In the genomic region with DNA sequence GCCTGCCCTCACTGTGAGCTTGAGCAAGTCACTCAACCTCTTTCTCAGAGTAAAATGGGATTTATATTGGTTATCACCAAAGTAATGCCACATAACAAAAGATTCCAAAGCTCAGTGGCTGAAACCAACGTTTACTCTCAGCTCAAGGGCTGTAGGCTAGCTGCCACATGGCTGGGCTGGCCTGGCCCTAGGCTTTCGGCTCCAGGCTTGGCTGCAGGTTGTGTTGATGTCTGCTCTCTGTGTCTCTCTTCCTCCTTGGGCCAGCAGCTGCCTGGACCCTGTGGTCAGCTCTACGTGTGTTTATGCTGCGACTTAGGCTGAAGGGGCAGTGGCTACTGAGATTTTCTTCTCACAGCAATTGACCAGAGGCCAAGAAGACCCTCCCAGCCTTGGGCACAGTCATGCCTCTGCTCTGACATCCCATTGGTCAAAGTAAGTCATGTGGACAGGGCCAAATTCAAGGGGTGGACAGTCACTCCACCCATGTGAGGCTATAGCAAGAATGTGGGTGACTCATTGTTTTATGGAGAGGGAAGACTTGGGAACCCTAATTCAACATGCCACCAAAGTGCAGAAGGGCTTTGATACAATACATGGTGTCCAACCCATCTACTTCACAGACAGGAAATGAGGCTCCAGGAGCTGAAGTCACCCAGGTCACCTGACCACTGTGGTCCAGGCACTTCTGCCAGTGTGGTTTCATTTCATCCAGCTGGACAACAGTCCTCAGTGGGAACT, we compare ENCODE assay signal across 17 cellular contexts.
DNase-seq lines count a peak whose midpoint lies in the region; ATAC-seq and TF ChIP-seq lines count a peak whose summit lies in the region.
"Had no signal": no experiment of that assay in that cellular context is flagged by ENCODE, and none has a peak within 500 bp of the region (broad histone marks: within the 10 kb centered on the region; RNA-seq: fewer than 3 reads in every experiment).

No MANE protein-coding gene starts in this region.

- H3K27me3 ChIP-seq in esophagus squamous epithelium: no peaks in the 10 kb centered on the region
- no peaks in the 10 kb centered on the region for H3K27me3 ChIP-seq in tibial nerve
- H3K27me3 ChIP-seq: BLaER1 had no signal

- TF ChIP-seq POLR2A in esophagus squamous epithelium (IDR thresholded peaks at IDR 0.05) (no peak), tibial nerve (IDR thresholded peaks at IDR 0.05) (no peak)

- H3K36me3 ChIP-seq in esophagus squamous epithelium (no peaks in the 10 kb centered on the region), tibial nerve (no peaks in the 10 kb centered on the region)
- H3K36me3 ChIP-seq: BLaER1 had no signal

- ATAC-seq in GM18870 (IDR thresholded peaks at IDR 0.05; ENCODE audit: unreplicated experiment): no peak

- intact Hi-C loops in esophagus squamous epithelium (cut with DNase I): no loop called here

- no peak for TF ChIP-seq EP300 in tibial nerve (IDR thresholded peaks at IDR 0.05)

- DNase-seq in ELR (ENCODE audit: low read depth) (peak; percentile 35), M059J (ENCODE audit: low read depth) (peak; percentile 35), esophagus squamous epithelium (lab: John Stamatoyannopoulos, UW) (no peak), renal cortical epithelial cell (ENCODE audit: low read depth) (peak; percentile 55), tibial nerve (ENCODE audit: low spot score in 2 of 2) (no peak), GF-D8 (lab: John Stamatoyannopoulos, UW) (no peak)
- DNase-seq in stimulated activated naive CD4-positive, alpha-beta T cell (lab: John Stamatoyannopoulos, UW): no peak
- DNase-seq: activated B cell treated with CpG ODN at 0.5 μM for 24 hours, amygdala, GOT3, NCI-H2029 treated with DMSO at 0.1 percent for 48 hours, NCI-H774, RPMI8226, substantia nigra had no signal

- H3K4me1 ChIP-seq in esophagus squamous epithelium (peaks cover 6 to 43% (median 7%) of the 10 kb centered on the region in 3 donors), tibial nerve (peaks cover 0 to 18% (median 12%) of the 10 kb centered on the region in 4 donors)

- H3K4me3 ChIP-seq in esophagus squamous epithelium (no peak overlapping the region), tibial nerve (no peak overlapping the region)
- H3K4me3 ChIP-seq: BLaER1 had no signal

- H3K27ac ChIP-seq in esophagus squamous epithelium (peak overlapping the region; percentile 13 to 73 (median 45)), tibial nerve (no peak overlapping the region)
- H3K27ac ChIP-seq: BLaER1, epithelial cell of prostate had no signal

- H3K9me3 ChIP-seq in esophagus squamous epithelium: no peaks in the 10 kb centered on the region
- H3K9me3 ChIP-seq in tibial nerve: peaks cover 0 to 4% (median 0%) of the 10 kb centered on the region in 4 donors

- no peak for TF ChIP-seq CTCF in esophagus squamous epithelium (IDR thresholded peaks at IDR 0.05)
- no peak for TF ChIP-seq CTCF in tibial nerve (IDR thresholded peaks at IDR 0.05)

- WGBS in esophagus squamous epithelium, 2 donors: 6 to 50% methylated on average over 2 of the region's 4 CpGs
- WGBS in tibial nerve, 2 donors: 72 to 78% methylated on average over 4 of the region's 4 CpGs

Comparison
In these comparisons a context has a peak if more than half of its experiments do, and no peak if none do; other contexts are left out.
1. DNase-seq: peak in ELR (single experiment), M059J (single experiment) and renal cortical epithelial cell (single experiment); none in esophagus squamous epithelium (single experiment), tibial nerve (0 of 2), stimulated activated naive CD4-positive, alpha-beta T cell (0 of 6) and GF-D8 (single experiment).
2. H3K27ac ChIP-seq: peak in esophagus squamous epithelium (4 of 4); none in tibial nerve (0 of 4).